ENCODE assay signal across 14 cellular contexts in genomic region chr14:80390911-80391310, GRCh38.
A peak's percentile ranks its signal among the peaks of the same experiment; 100 is the strongest.
DNase-seq lines count a peak whose midpoint lies in the region; TF ChIP-seq lines count a peak whose summit lies in the region.
"Had no signal": no experiment of that assay in that cellular context is flagged by ENCODE, and none has a peak within 500 bp of the region (broad histone marks: within the 10 kb centered on the region; RNA-seq: fewer than 3 reads in every experiment).

No MANE protein-coding gene starts in this region.

- H3K4ac ChIP-seq in mesenchymal stem cell (ENCODE audit: low read depth in 1 of 2, low read length in 2 of 2), result no peak overlapping the region

- H3F3A ChIP-seq in MM.1S (ENCODE audit: insufficient read depth, low read length), result no peaks in the 10 kb centered on the region

- no peak overlapping the region for H2BK5ac ChIP-seq in mesenchymal stem cell (ENCODE audit: low read depth, low read length, poor library complexity, severe bottlenecking)

- H4K8ac ChIP-seq in mesenchymal stem cell (ENCODE audit: low read length), result no peak overlapping the region

- no peaks in the 10 kb centered on the region for H3K9me3 ChIP-seq in NT2/D1 (ENCODE audit: insufficient read depth, low read length)
- no peaks in the 10 kb centered on the region for H3K9me3 ChIP-seq in mesenchymal stem cell (ENCODE audit: control insufficient read depth, low read length)
- no peaks in the 10 kb centered on the region for H3K9me3 ChIP-seq in MM.1S (replicated peaks; ENCODE audit: insufficient read depth, low read length)

- H3K9me2 ChIP-seq in MM.1S (replicated peaks; ENCODE audit: insufficient read depth, low read length), result no peaks in the 10 kb centered on the region

- no peak overlapping the region for H3K14ac ChIP-seq in mesenchymal stem cell (ENCODE audit: low read length in 2 of 2)

- no peak for TF ChIP-seq CTCF in epithelial cell of esophagus (IDR thresholded peaks at IDR 0.05; ENCODE audit: insufficient read depth, low read depth, low read length, missing control alignments)
- TF ChIP-seq CTCF in MM.1S (IDR thresholded peaks at IDR 0.05; ENCODE audit: low read length), result no peak

- no peak overlapping the region for H2AK5ac ChIP-seq in mesenchymal stem cell (ENCODE audit: low read length, severe bottlenecking)

- H3K79me1 ChIP-seq in mesenchymal stem cell (replicated peaks; ENCODE audit: low read length, poor library complexity, severe bottlenecking), result no peaks in the 10 kb centered on the region

- no peaks in the 10 kb centered on the region for H3K79me2 ChIP-seq in MM.1S (ENCODE audit: low read length)

- no peak overlapping the region for H3K18ac ChIP-seq in mesenchymal stem cell (ENCODE audit: low read depth in 1 of 2, low read length in 2 of 2)

- H4K91ac ChIP-seq in mesenchymal stem cell (ENCODE audit: low read length), result no peak overlapping the region

- H2AFZ ChIP-seq in mesenchymal stem cell (ENCODE audit: low read depth, low read length) (no peak overlapping the region), MM.1S (ENCODE audit: low read length) (no peak overlapping the region)

- DNase-seq in EH (ENCODE audit: low read depth) (peak; percentile 60), NT2/D1 (ENCODE audit: low read depth, low spot score) (peak; percentile 35), epithelial cell of esophagus (ENCODE audit: low read depth) (peak; percentile 92), mesenchymal stem cell (peak; percentile 36), MM.1S (no peak), cerebellum (ENCODE audit: low spot score) (no peak), anterior cingulate cortex (lab: John Stamatoyannopoulos, UW) (no peak), NCI-H446 treated with DMSO at 0.1 percent for 48 hours (lab: John Stamatoyannopoulos, UW) (no peak)
- DNase-seq: activated CD8-positive, alpha-beta T cell treated with anti-CD3 and anti-CD28 coated beads, Interleukin-2, amount 10 ng/mL, durations not matched to agents 7 days and 5 days; effector CD8-positive, alpha-beta T cell; NCI-H1417 treated with DMSO at 0.1 percent for 48 hours; NK-92 treated with Interleukin-12 subunit alpha and Interleukin-12 subunit beta, amount 100 ng/mL, for 24 hours; stimulated activated CD4-positive, alpha-beta T cell treated with anti-CD3 and anti-CD28 coated beads, Interleukin-12 subunit alpha, Interleukin-12 subunit beta, amount 100 ng/mL, for 4 hours; T-helper 2 cell had no signal

- H2BK12ac ChIP-seq in mesenchymal stem cell (ENCODE audit: low read length in 2 of 2), result no peak overlapping the region

- no peak overlapping the region for H2BK120ac ChIP-seq in mesenchymal stem cell (ENCODE audit: low read depth, low read length)

- H2BK15ac ChIP-seq in mesenchymal stem cell (ENCODE audit: low read depth, poor library complexity, severe bottlenecking), result no peak overlapping the region

- H3K27ac ChIP-seq in mesenchymal stem cell (ENCODE audit: low read length, poor library complexity, severe bottlenecking), result peak overlapping the region; percentile 55
- no peak overlapping the region for H3K27ac ChIP-seq in MM.1S (ENCODE audit: low read length)

- no CpG with 5 or more reads among the region's 1 CpG for WGBS in mesenchymal stem cell

- H3K27me3 ChIP-seq in NT2/D1 (ENCODE audit: insufficient read depth, insufficient read length) (no peaks in the 10 kb centered on the region), mesenchymal stem cell (ENCODE audit: control insufficient read depth in 1 of 2, insufficient read depth in 1 of 2, low read length in 2 of 2) (no peaks in the 10 kb centered on the region), MM.1S (replicated peaks; ENCODE audit: insufficient read depth, low read length) (no peaks in the 10 kb centered on the region)

- H3K9ac ChIP-seq in NT2/D1 (ENCODE audit: insufficient read length, low read depth) (no peak overlapping the region), mesenchymal stem cell (ENCODE audit: low read length) (no peak overlapping the region), MM.1S (ENCODE audit: low read length) (no peak overlapping the region)

- no peaks in the 10 kb centered on the region for H3K4me1 ChIP-seq in NT2/D1 (ENCODE audit: insufficient read depth, insufficient read length)
- H3K4me1 ChIP-seq in mesenchymal stem cell (ENCODE audit: control insufficient read depth, insufficient read depth, low read depth, low read length), result peaks cover 7% of the 10 kb centered on the region
- H3K4me1 ChIP-seq in MM.1S (ENCODE audit: low read length), result no peaks in the 10 kb centered on the region

- no peaks in the 10 kb centered on the region for H4K20me1 ChIP-seq in MM.1S (ENCODE audit: insufficient read depth, low read length)

- no peak overlapping the region for H3K23ac ChIP-seq in mesenchymal stem cell (ENCODE audit: low read length in 2 of 2)

- H3K4me2 ChIP-seq in mesenchymal stem cell (ENCODE audit: low read length, poor library complexity, severe bottlenecking) (peak overlapping the region; percentile 32), MM.1S (ENCODE audit: low read depth, low read length) (no peak overlapping the region)

- H3K4me3 ChIP-seq in NT2/D1 (ENCODE audit: insufficient read length, low read depth) (no peak overlapping the region), epithelial cell of esophagus (ENCODE audit: low read length) (no peak overlapping the region), mesenchymal stem cell (ENCODE audit: insufficient read depth in 1 of 2, low read depth in 1 of 2, low read length in 2 of 2) (no peak overlapping the region), MM.1S (ENCODE audit: low read length) (no peak overlapping the region)

- H3K36me3 ChIP-seq in NT2/D1 (ENCODE audit: insufficient read depth, insufficient read length, low read length) (no peaks in the 10 kb centered on the region), mesenchymal stem cell (ENCODE audit: control insufficient read depth in 1 of 2, insufficient read depth in 2 of 2, low read depth in 1 of 2, low read length in 2 of 2) (no peaks in the 10 kb centered on the region), MM.1S (replicated peaks; ENCODE audit: insufficient read depth, low read length) (no peaks in the 10 kb centered on the region)

Comparison
In these comparisons a context has a peak if more than half of its experiments do, and no peak if none do; other contexts are left out.
1. DNase-seq: peak in EH (single experiment), NT2/D1 (single experiment), epithelial cell of esophagus (single experiment) and mesenchymal stem cell (single experiment); none in MM.1S (single experiment), cerebellum (single experiment), anterior cingulate cortex (0 of 58) and NCI-H446 treated with DMSO at 0.1 percent for 48 hours (single experiment).